In genomic region chr14:104383088-104383805, GRCh38 we compare ENCODE assay signal across 15 cellular contexts.
DNase-seq lines count a peak whose midpoint lies in the region; ATAC-seq, FAIRE-seq and TF ChIP-seq lines count a peak whose summit lies in the region.
"Had no signal": no experiment of that assay in that cellular context is flagged by ENCODE, and none has a peak within 500 bp of the region (broad histone marks: within the 10 kb centered on the region; RNA-seq: fewer than 3 reads in every experiment).

No MANE protein-coding gene starts in this region.

- no peak overlapping the region for H3K27ac Mint-ChIP-seq in CD14-positive monocyte
- H3K27ac Mint-ChIP-seq: activated CD4-positive, alpha-beta T cell treated with anti-CD3 and anti-CD28 coated beads, Interleukin-2, amount 10 ng/mL, durations not matched to agents 7 days and 5 days had no signal

- H3K4me3 ChIP-seq in neural cell (ENCODE audit: low read length) = peak overlapping the region; percentile 17
- H3K4me3 ChIP-seq: cardiac muscle cell had no signal

- peaks cover 5 to 26% (median 7%) of the 10 kb centered on the region in 3 donors for H3K27me3 Mint-ChIP-seq in CD14-positive monocyte (ENCODE audit: low read depth in 3 of 3)

- no peaks in the 10 kb centered on the region for H3K36me3 Mint-ChIP-seq in CD14-positive monocyte

- no peak for FAIRE-seq in HTR-8/SVneo (lab: Jason Lieb, UNC)

- H3K9ac ChIP-seq in neural cell (ENCODE audit: low read length) = peak overlapping the region; percentile 51

- intact Hi-C loops in CD14-positive monocyte (cut with micrococcal nuclease) = no loop called here

- H4K20me1 ChIP-seq in neural cell (ENCODE audit: insufficient read depth) = no peaks in the 10 kb centered on the region

- TF ChIP-seq RAD21 in neural cell (conservative IDR thresholded peaks at IDR 0.05) = no peak

- H3F3A ChIP-seq in neural cell (ENCODE audit: insufficient read depth, low read length, poor library complexity, severe bottlenecking) = no peaks in the 10 kb centered on the region

- H3K9me3 Mint-ChIP-seq in CD14-positive monocyte = peaks cover 2 to 13% (median 6%) of the 10 kb centered on the region in 7 donors

- H3K9me2 ChIP-seq in neural cell (ENCODE audit: insufficient read depth, low read length) = no peaks in the 10 kb centered on the region

- no peaks in the 10 kb centered on the region for H3K36me3 ChIP-seq in neural cell (ENCODE audit: insufficient read depth, low read length)
- H3K36me3 ChIP-seq: cardiac muscle cell had no signal

- H3K9me3 ChIP-seq in neural cell (ENCODE audit: low read length) = no peaks in the 10 kb centered on the region

- no peak for ATAC-seq in HG02588 (IDR thresholded peaks at IDR 0.05; ENCODE audit: unreplicated experiment)
- ATAC-seq: left lobe of liver had no signal

- H3K27ac ChIP-seq in neural cell (ENCODE audit: low read length) = peak overlapping the region; percentile 73
- H3K27ac ChIP-seq: cardiac muscle cell had no signal

- H3K27me3 ChIP-seq in neural cell (ENCODE audit: insufficient read depth, low read depth, low read length) = no peaks in the 10 kb centered on the region
- H3K27me3 ChIP-seq: cardiac muscle cell had no signal

- peak; percentile 39 for DNase-seq in CD14-positive monocyte (ENCODE audit: low spot score)
- DNase-seq in DMS 273 (lab: John Stamatoyannopoulos, UW; ENCODE audit: unreplicated experiment) = peak; percentile 80
- DNase-seq in NCI-H524 treated with DMSO at 0.1 percent for 48 hours (lab: John Stamatoyannopoulos, UW) = peak; percentile 73
- no peak for DNase-seq in HTR-8/SVneo (ENCODE audit: insufficient read length, low spot score)
- DNase-seq in stimulated activated CD4-positive, alpha-beta T cell treated with anti-CD3 and anti-CD28 coated beads, Interleukin-2, amount 100 ng/mL, for 48 hours = no peak
- DNase-seq: activated CD4-positive, alpha-beta T cell treated with anti-CD3 and anti-CD28 coated beads, Interleukin-2, amount 10 ng/mL, durations not matched to agents 7 days and 5 days; activated T-cell treated with anti-CD3 and anti-CD28 coated beads for 4 hours; C1 segment of cervical spinal cord; effector CD8-positive, alpha-beta T cell; GOT3; NCI-H2081 treated with DMSO at 0.1 percent for 48 hours had no signal

- no peak overlapping the region for H3K4me3 Mint-ChIP-seq in CD14-positive monocyte
- H3K4me3 Mint-ChIP-seq: activated CD4-positive, alpha-beta T cell treated with anti-CD3 and anti-CD28 coated beads, Interleukin-2, amount 10 ng/mL, durations not matched to agents 7 days and 5 days had no signal

- no peak overlapping the region for H3K4me2 ChIP-seq in neural cell (ENCODE audit: low read length)

- TF ChIP-seq CTCF in CD14-positive monocyte (IDR thresholded peaks at IDR 0.05) (no peak), neural cell (IDR thresholded peaks at IDR 0.05; ENCODE audit: poor library complexity, severe bottlenecking) (no peak)

- no peaks in the 10 kb centered on the region for H3K4me1 Mint-ChIP-seq in CD14-positive monocyte
- H3K4me1 Mint-ChIP-seq: activated CD4-positive, alpha-beta T cell treated with anti-CD3 and anti-CD28 coated beads, Interleukin-2, amount 10 ng/mL, durations not matched to agents 7 days and 5 days had no signal

- TF ChIP-seq EP300 in neural cell (conservative IDR thresholded peaks at IDR 0.05; ENCODE audit: poor library complexity, severe bottlenecking) = no peak

- H3K79me2 ChIP-seq in neural cell (replicated peaks; ENCODE audit: insufficient read depth, low read length) = no peaks in the 10 kb centered on the region

- H2AFZ ChIP-seq in neural cell (ENCODE audit: low read depth, low read length) = no peak overlapping the region

TF ChIP-seq in neural cell, 6 proteins besides CTCF, POLR2A, EP300 and RAD21:
- TF ChIP-seq TAF1 (IDR thresholded peaks at IDR 0.05; ENCODE audit: low read depth) (no peak), REST (IDR thresholded peaks at IDR 0.05; ENCODE audit: borderline replicate concordance) (no peak), MXI1 (conservative IDR thresholded peaks at IDR 0.05; ENCODE audit: poor library complexity, severe bottlenecking) (no peak), POLR2AphosphoS5 (IDR thresholded peaks at IDR 0.05) (no peak), SMC3 (conservative IDR thresholded peaks at IDR 0.05; ENCODE audit: poor library complexity) (no peak), EZH2 (IDR thresholded peaks at IDR 0.05; ENCODE audit: borderline replicate concordance, insufficient read depth, low read length, poor library complexity, severe bottlenecking) (no peak)

Comparison
In these comparisons a context has a peak if more than half of its experiments do, and no peak if none do; other contexts are left out.
1. DNase-seq: peak in CD14-positive monocyte (single experiment), DMS 273 (single experiment) and NCI-H524 treated with DMSO at 0.1 percent for 48 hours (single experiment); none in HTR-8/SVneo (single experiment) and stimulated activated CD4-positive, alpha-beta T cell treated with anti-CD3 and anti-CD28 coated beads, Interleukin-2, amount 100 ng/mL, for 48 hours (0 of 2).